ENCODE assay signal across 18 cellular contexts in the genomic region with DNA sequence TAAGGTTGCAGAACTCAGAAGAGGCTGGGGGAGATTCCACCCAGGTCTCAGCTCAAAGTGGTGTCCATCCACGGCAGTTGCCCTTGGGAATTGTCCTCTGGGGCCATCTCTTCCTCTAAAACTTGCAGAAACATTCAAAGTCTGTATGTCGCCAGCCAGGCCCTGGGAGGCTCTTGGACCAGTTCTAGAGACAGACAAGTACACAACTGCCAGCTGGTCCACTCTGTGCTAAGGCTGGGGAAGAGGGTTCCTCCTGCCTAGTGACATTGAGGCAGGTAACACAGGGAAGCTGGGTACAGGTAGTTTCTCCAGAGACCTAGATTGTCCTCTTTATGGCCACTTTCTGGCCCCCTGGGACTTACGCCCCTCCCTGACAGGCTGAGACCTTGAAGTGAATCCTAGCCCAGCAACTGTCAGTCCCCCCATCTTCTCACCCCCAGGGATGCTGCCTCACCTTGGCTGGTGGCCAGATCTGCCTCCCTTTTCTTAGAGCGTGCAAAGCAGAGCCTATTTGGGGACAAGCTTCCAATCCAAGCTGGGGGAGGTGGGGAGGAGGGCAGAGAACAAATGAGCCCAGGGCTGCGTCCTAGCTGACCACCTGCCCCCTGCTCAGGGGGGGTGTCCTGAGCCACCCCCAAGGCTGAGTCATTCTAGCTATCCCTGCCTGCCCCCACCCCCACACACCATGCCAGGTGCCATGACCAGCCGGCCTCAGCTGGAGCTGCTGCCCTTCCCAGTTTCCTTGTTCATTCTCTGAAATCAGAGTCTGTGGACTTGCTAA. TPM values are rescaled to one million over a fixed set of nuclear protein-coding genes. Genes with fewer than 3 reads are reported as not detected.
DNase-seq lines count a peak whose midpoint lies in the region; ATAC-seq and TF ChIP-seq lines count a peak whose summit lies in the region.
"Had no signal": no experiment of that assay in that cellular context is flagged by ENCODE, and none has a peak within 500 bp of the region (broad histone marks: within the 10 kb centered on the region; RNA-seq: fewer than 3 reads in every experiment).

No MANE protein-coding gene starts in this region.

- peaks cover 0 to 6% (median 4%) of the 10 kb centered on the region in 4 donors for H3K4me1 Mint-ChIP-seq in naive thymus-derived CD8-positive, alpha-beta T cell

- POLR2A ChIA-PET in naive thymus-derived CD8-positive, alpha-beta T cell (lab: Charles Lee) = no interaction called here

- H3K4me1 ChIP-seq in esophagus squamous epithelium = peaks cover 31 to 100% (median 58%) of the 10 kb centered on the region in 3 donors

- H3K9me3 Mint-ChIP-seq in naive thymus-derived CD8-positive, alpha-beta T cell = no peaks in the 10 kb centered on the region
- H3K9me3 Mint-ChIP-seq: CD14-positive monocyte; T-helper 1 cell treated with Interleukin-12 subunit alpha and Interleukin-12 subunit beta and Interleukin-4 antibody, amounts not matched to agents 30 μg/mL and 1 μg/mL, for 36 hours had no signal

- peak in 2 of 3 experiments; percentile 53 to 78 for DNase-seq in NCI-H1417 (lab: John Stamatoyannopoulos, UW)
- no peak for DNase-seq in NCI-H1417 treated with DMSO at 0.1 percent for 48 hours (lab: John Stamatoyannopoulos, UW)
- peak; percentile 74 for DNase-seq in COR-L47 (lab: John Stamatoyannopoulos, UW)
- peak; percentile 66 for DNase-seq in NCI-H446 treated with DMSO at 0.1 percent for 48 hours (lab: John Stamatoyannopoulos, UW)
- DNase-seq in esophagus squamous epithelium (lab: John Stamatoyannopoulos, UW) = no peak
- no peak for DNase-seq in NCI-H187 treated with DMSO at 0.1 percent for 48 hours (lab: John Stamatoyannopoulos, UW)
- no peak for DNase-seq in naive thymus-derived CD8-positive, alpha-beta T cell
- no peak for DNase-seq in RPMI8226
- DNase-seq: NCI-H1105, NCI-H2081 treated with DMSO at 0.1 percent for 48 hours, NCI-H526 treated with DMSO at 0.1 percent for 48 hours, PC-3 had no signal

- no peaks in the 10 kb centered on the region for H3K9me3 ChIP-seq in esophagus squamous epithelium

- no peak for TF ChIP-seq CTCF in esophagus squamous epithelium (IDR thresholded peaks at IDR 0.05)

- peak overlapping the region; percentile 25 to 94 (median 68) for H3K27ac ChIP-seq in esophagus squamous epithelium
- H3K27ac ChIP-seq: KMS-11 had no signal

- WGBS in esophagus squamous epithelium, 2 donors = 44 to 77% methylated on average over 3 to 6 of the region's 6 CpGs

- no peak for ATAC-seq in naive thymus-derived CD8-positive, alpha-beta T cell
- ATAC-seq: PC-3 had no signal

- TF ChIP-seq POLR2A in esophagus squamous epithelium (IDR thresholded peaks at IDR 0.05) = no peak

- intact Hi-C loops in esophagus squamous epithelium (cut with DNase I) = no loop called here

- H3K27me3 ChIP-seq in esophagus squamous epithelium = peaks cover 0 to 12% (median 0%) of the 10 kb centered on the region in 4 donors

- H3K4me3 Mint-ChIP-seq in naive thymus-derived CD8-positive, alpha-beta T cell = no peak overlapping the region
- H3K4me3 Mint-ChIP-seq: CD14-positive monocyte; T-helper 1 cell treated with Interleukin-12 subunit alpha and Interleukin-12 subunit beta and Interleukin-4 antibody, amounts not matched to agents 30 μg/mL and 1 μg/mL, for 36 hours had no signal

- no peaks in the 10 kb centered on the region for H3K36me3 Mint-ChIP-seq in naive thymus-derived CD8-positive, alpha-beta T cell

- H3K27me3 Mint-ChIP-seq in naive thymus-derived CD8-positive, alpha-beta T cell = peaks cover 0 to 10% (median under 1%) of the 10 kb centered on the region in 5 donors

- peaks cover 0 to 10% (median 0%) of the 10 kb centered on the region in 3 donors for H3K36me3 ChIP-seq in esophagus squamous epithelium

- no peak overlapping the region for H3K27ac Mint-ChIP-seq in naive thymus-derived CD8-positive, alpha-beta T cell
- H3K27ac Mint-ChIP-seq: CD14-positive monocyte; T-helper 1 cell treated with Interleukin-12 subunit alpha and Interleukin-12 subunit beta and Interleukin-4 antibody, amounts not matched to agents 30 μg/mL and 1 μg/mL, for 36 hours had no signal

- no peak overlapping the region for H3K4me3 ChIP-seq in esophagus squamous epithelium

RNA-seq across cellular contexts. Expression of gene FAM83F, which starts 8.4 kb away (rescaled TPM):
- total RNA-seq in esophagus squamous epithelium = 10 to 100 TPM; 25.5 to 39.2 (median 29.6) TPM
- total RNA-seq in naive thymus-derived CD8-positive, alpha-beta T cell = 1 to 10 TPM in 1 of 2 experiments, under 1 TPM in 1; 0.41 to 1.2 TPM
- polyA plus RNA-seq in naive thymus-derived CD8-positive, alpha-beta T cell = under 1 TPM in 2 of 3 donors, not detected in 1; 0.01 to 0.02 TPM
- total RNA-seq: A172 had no signal

RNA-seq across cellular contexts. Expression of gene TMA7B, which starts 42.9 kb away (rescaled TPM):
- total RNA-seq in esophagus squamous epithelium = not detected
- total RNA-seq in naive thymus-derived CD8-positive, alpha-beta T cell = 10 to 100 TPM; 11.8 to 14.2 TPM
- polyA plus RNA-seq in naive thymus-derived CD8-positive, alpha-beta T cell = 1 to 10 TPM; 1.5 to 3.5 (median 2.8) TPM
- total RNA-seq: A172, H7, MCF 10A, PC-3 had no signal

Comparison
In these comparisons a context has a peak if more than half of its experiments do, and no peak if none do; other contexts are left out.
1. DNase-seq: peak in NCI-H1417 (2 of 3), COR-L47 (single experiment) and NCI-H446 treated with DMSO at 0.1 percent for 48 hours (single experiment); none in NCI-H1417 treated with DMSO at 0.1 percent for 48 hours (single experiment), esophagus squamous epithelium (single experiment), NCI-H187 treated with DMSO at 0.1 percent for 48 hours (single experiment), naive thymus-derived CD8-positive, alpha-beta T cell (0 of 10) and RPMI8226 (single experiment).
2. RNA of gene FAM83F, which starts 8.4 kb away (total RNA-seq): 25.5 to 39.2 TPM in esophagus squamous epithelium; 0.41 to 1.2 TPM in naive thymus-derived CD8-positive, alpha-beta T cell; every median in the first group is over 10 times any median in the second.
3. RNA of gene TMA7B, which starts 42.9 kb away (total RNA-seq): 11.8 to 14.2 TPM in naive thymus-derived CD8-positive, alpha-beta T cell; not detected in esophagus squamous epithelium; every median in the first group is over 10 times any median in the second.